ENCODE assay signal across 8 cellular contexts in the genomic region with DNA sequence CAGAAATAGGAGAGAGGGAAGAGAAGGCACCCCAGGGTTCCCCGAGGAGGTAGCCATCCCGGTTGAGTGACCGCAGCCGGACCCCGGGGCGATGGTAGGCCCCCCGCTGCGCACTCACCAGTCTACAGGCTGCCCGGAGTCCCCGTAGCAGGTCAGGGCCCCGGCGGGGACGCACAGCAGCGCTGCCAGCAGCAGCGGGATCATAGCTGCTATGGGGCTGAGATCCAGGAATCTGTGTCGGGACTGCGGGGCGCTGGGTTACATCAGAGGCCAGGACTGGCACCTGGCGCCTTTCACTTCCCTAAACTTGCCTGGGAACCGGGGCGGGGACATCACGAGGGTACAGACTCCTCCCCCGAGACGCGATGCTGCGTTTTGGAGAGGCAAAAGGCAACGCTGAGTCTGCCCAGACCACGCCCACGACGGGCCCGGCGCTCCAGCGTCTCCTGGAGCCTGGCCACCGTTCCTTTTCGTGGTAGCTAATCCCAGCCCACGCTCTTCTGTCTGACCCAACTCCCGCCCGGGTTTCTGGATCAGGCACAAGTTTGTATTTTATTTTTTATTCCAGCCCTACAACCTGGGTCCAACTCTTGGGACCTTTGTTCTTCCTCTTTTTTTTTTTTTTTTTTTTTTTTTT.
A peak's percentile ranks its signal among the peaks of the same experiment; 100 is the strongest.
DNase-seq lines count a peak whose midpoint lies in the region; ATAC-seq lines count a peak whose summit lies in the region.

A gene with protein sequence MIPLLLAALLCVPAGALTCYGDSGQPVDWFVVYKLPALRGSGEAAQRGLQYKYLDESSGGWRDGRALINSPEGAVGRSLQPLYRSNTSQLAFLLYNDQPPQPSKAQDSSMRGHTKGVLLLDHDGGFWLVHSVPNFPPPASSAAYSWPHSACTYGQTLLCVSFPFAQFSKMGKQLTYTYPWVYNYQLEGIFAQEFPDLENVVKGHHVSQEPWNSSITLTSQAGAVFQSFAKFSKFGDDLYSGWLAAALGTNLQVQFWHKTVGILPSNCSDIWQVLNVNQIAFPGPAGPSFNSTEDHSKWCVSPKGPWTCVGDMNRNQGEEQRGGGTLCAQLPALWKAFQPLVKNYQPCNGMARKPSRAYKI (minus strand): TSS at position 278 of the 637 bp plus-strand sequence. CDS start 74 bp downstream, at position 204.

- ATAC-seq in GM18907 (IDR thresholded peaks at IDR 0.05; ENCODE audit: unreplicated experiment) (peak; percentile 84), HG03139 (IDR thresholded peaks at IDR 0.05; ENCODE audit: unreplicated experiment) (peak; percentile 74)

- peak; percentile 92 for DNase-seq in ACHN
- peak; percentile 83 for DNase-seq in NCI-H2227 treated with DMSO at 0.1 percent for 48 hours (lab: John Stamatoyannopoulos, UW)
- DNase-seq in activated CD4-positive, CD25-positive, alpha-beta regulatory T cell treated with anti-CD3 and anti-CD28 coated beads, Interleukin-2, amount 50 U/mL, for 16 hours (ENCODE audit: low read depth, low spot score) = peak; percentile 70
- peak; percentile 82 for DNase-seq in central memory CD4-positive, alpha-beta T cell
- DNase-seq in iris pigment epithelial cell (ENCODE audit: low read depth) = peak; percentile 86
- peak; percentile 85 for DNase-seq in stimulated activated CD4-positive, alpha-beta T cell treated with anti-CD3 and anti-CD28 coated beads, Interleukin-12 subunit alpha, Interleukin-12 subunit beta, amount 100 ng/mL, for 4 hours

- in situ Hi-C loops in ACHN (cut with HindIII; ENCODE audit: low pct_ligation_motif_present, low pct_unique_long_range_greater_than_20kb, low sequenced_read_pairs) = no loop called here

Comparison
In these comparisons a context has a peak if more than half of its experiments do, and no peak if none do; other contexts are left out.
1. Peak in every context shown above with its lines: DNase-seq and ATAC-seq.